15 cellular contexts compared by ENCODE assay signal in genomic region chr1:214541693-214542092, GRCh38. TPM values are rescaled to one million over a fixed set of nuclear protein-coding genes. Genes with fewer than 3 reads are reported as not detected.
DNase-seq lines count a peak whose midpoint lies in the region; ATAC-seq and TF ChIP-seq lines count a peak whose summit lies in the region.
"Had no signal": no experiment of that assay in that cellular context is flagged by ENCODE, and none has a peak within 500 bp of the region (broad histone marks: within the 10 kb centered on the region; RNA-seq: fewer than 3 reads in every experiment).

No MANE protein-coding gene starts in this region.

- intact Hi-C loops in Calu3 (cut with micrococcal nuclease; ENCODE audit: unreplicated experiment) = no loop called here
- intact Hi-C loops in breast epithelium (cut with DNase I; ENCODE audit: low total_unique reads) = no loop called here
- intact Hi-C loops in left lung (cut with DNase I) = no loop called here
- intact Hi-C loops in sigmoid colon (cut with DNase I) = no loop called here

- H3K27ac Mint-ChIP-seq in Calu3 (ENCODE audit: unreplicated experiment) = peak overlapping the region; percentile 25
- no peak overlapping the region for H3K27ac Mint-ChIP-seq in activated T-cell treated with anti-CD3 and anti-CD28 coated beads, Interleukin-2, amount 50 U/mL, for 72 hours
- H3K27ac Mint-ChIP-seq: CD4-positive, alpha-beta memory T cell had no signal

- H3K4me3 Mint-ChIP-seq in Calu3 (ENCODE audit: low read depth, unreplicated experiment) = no peak overlapping the region
- H3K4me3 Mint-ChIP-seq in activated T-cell treated with anti-CD3 and anti-CD28 coated beads, Interleukin-2, amount 50 U/mL, for 72 hours = no peak overlapping the region
- H3K4me3 Mint-ChIP-seq: CD4-positive, alpha-beta memory T cell had no signal

- DNase-seq in Calu3 (no peak), breast epithelium (ENCODE audit: low spot score in 2 of 2) (no peak), left lung (no peak), sigmoid colon (no peak)
- DNase-seq in stimulated activated CD8-positive, alpha-beta memory T cell treated with anti-CD3 and anti-CD28 coated beads, Interleukin-4, amount 100 ng/mL, for 48 hours = no peak
- DNase-seq in activated T-cell treated with anti-CD3 and anti-CD28 coated beads, Interleukin-2, amount 50 U/mL, for 72 hours = no peak
- DNase-seq in activated CD8-positive, alpha-beta memory T cell treated with anti-CD3 and anti-CD28 coated beads, Interleukin-2, amount 50 U/mL, for 4 hours = no peak
- DNase-seq: CD4-positive, alpha-beta memory T cell; Kasumi-1; NCI-H187 treated with DMSO at 0.1 percent for 48 hours; NCI-H2171 treated with DMSO at 0.1 percent for 48 hours; NCI-H446; NCI-H526 treated with DMSO at 0.1 percent for 48 hours; Peyer's patch had no signal

- no peaks in the 10 kb centered on the region for H3K9me3 Mint-ChIP-seq in Calu3 (ENCODE audit: low read depth, unreplicated experiment)
- no peaks in the 10 kb centered on the region for H3K9me3 Mint-ChIP-seq in activated T-cell treated with anti-CD3 and anti-CD28 coated beads, Interleukin-2, amount 50 U/mL, for 72 hours
- H3K9me3 Mint-ChIP-seq: CD4-positive, alpha-beta memory T cell had no signal

- no peaks in the 10 kb centered on the region for H3K27me3 Mint-ChIP-seq in Calu3 (ENCODE audit: unreplicated experiment)
- peaks cover 6% of the 10 kb centered on the region for H3K27me3 Mint-ChIP-seq in activated T-cell treated with anti-CD3 and anti-CD28 coated beads, Interleukin-2, amount 50 U/mL, for 72 hours (ENCODE audit: low read depth)

- H3K9me3 ChIP-seq in breast epithelium = no peaks in the 10 kb centered on the region
- no peaks in the 10 kb centered on the region for H3K9me3 ChIP-seq in left lung
- no peaks in the 10 kb centered on the region for H3K9me3 ChIP-seq in sigmoid colon
- H3K9me3 ChIP-seq: BLaER1, Peyer's patch had no signal

- no TSS peak for BruUV-seq in Calu3 (replicated peaks; lab: Mats Ljungman, UMichigan)

- 71 to 73% methylated on average over 2 of the region's 2 CpGs for WGBS in sigmoid colon, 2 donors

- no peak for TF ChIP-seq CTCF in Calu3 (IDR thresholded peaks at IDR 0.05; ENCODE audit: unreplicated experiment)
- TF ChIP-seq CTCF in breast epithelium (IDR thresholded peaks at IDR 0.05) = no peak
- TF ChIP-seq CTCF in left lung (IDR thresholded peaks at IDR 0.05) = no peak
- TF ChIP-seq CTCF in sigmoid colon (IDR thresholded peaks at IDR 0.05) = no peak

- TF ChIP-seq EP300 in sigmoid colon (IDR thresholded peaks at IDR 0.05) = no peak

- H3K36me3 ChIP-seq in breast epithelium (no peaks in the 10 kb centered on the region), left lung (no peaks in the 10 kb centered on the region), sigmoid colon (no peaks in the 10 kb centered on the region)
- H3K36me3 ChIP-seq: BLaER1, Peyer's patch had no signal

- no peak overlapping the region for H3K4me3 ChIP-seq in breast epithelium
- no peak overlapping the region for H3K4me3 ChIP-seq in left lung
- H3K4me3 ChIP-seq in sigmoid colon = no peak overlapping the region
- H3K4me3 ChIP-seq: BLaER1, Peyer's patch had no signal

- TF ChIP-seq POLR2A in breast epithelium (IDR thresholded peaks at IDR 0.05) = no peak
- TF ChIP-seq POLR2A in sigmoid colon (IDR thresholded peaks at IDR 0.05) = no peak

- no peaks in the 10 kb centered on the region for H3K27me3 ChIP-seq in breast epithelium
- H3K27me3 ChIP-seq in left lung = no peaks in the 10 kb centered on the region
- H3K27me3 ChIP-seq in sigmoid colon = no peaks in the 10 kb centered on the region
- H3K27me3 ChIP-seq: BLaER1, Peyer's patch had no signal

- H3K27ac ChIP-seq in breast epithelium (peak overlapping the region; percentile 13 to 57), left lung (no peak overlapping the region), sigmoid colon (peak overlapping the region; percentile 52 to 76 (median 70))
- H3K27ac ChIP-seq: BLaER1, Peyer's patch had no signal

- H3K4me1 Mint-ChIP-seq in Calu3 (ENCODE audit: low read depth, unreplicated experiment) = peaks cover 89% of the 10 kb centered on the region
- H3K4me1 Mint-ChIP-seq in activated T-cell treated with anti-CD3 and anti-CD28 coated beads, Interleukin-2, amount 50 U/mL, for 72 hours (ENCODE audit: low read depth) = no peaks in the 10 kb centered on the region

- CTCF ChIA-PET in Calu3 (lab: Charles Lee) = no interaction called here

- ATAC-seq in left lung = peak; percentile 68
- ATAC-seq in activated T-cell treated with anti-CD3 and anti-CD28 coated beads, Interleukin-2, amount 50 U/mL, for 72 hours (replicated peaks in 1 of 2) = no peak

- peaks cover 18% of the 10 kb centered on the region for H3K36me3 Mint-ChIP-seq in Calu3 (ENCODE audit: insufficient read depth, unreplicated experiment)
- no peaks in the 10 kb centered on the region for H3K36me3 Mint-ChIP-seq in activated T-cell treated with anti-CD3 and anti-CD28 coated beads, Interleukin-2, amount 50 U/mL, for 72 hours (ENCODE audit: insufficient read depth in 2 of 2)
- H3K36me3 Mint-ChIP-seq: CD4-positive, alpha-beta memory T cell had no signal

- H3K4me1 ChIP-seq in breast epithelium (peaks cover 0 to 4% of the 10 kb centered on the region in 2 donors), left lung (peaks cover 6 to 9% of the 10 kb centered on the region in 2 donors), sigmoid colon (peaks cover 0 to 76% (median 59%) of the 10 kb centered on the region in 4 donors)
- H3K4me1 ChIP-seq: Peyer's patch had no signal

RNA-seq across cellular contexts. Expression of gene PTPN14, which starts 9.7 kb away (rescaled TPM):
- 72.4 and 77.4 TPM in 2 replicates for total RNA-seq in Calu3 (2022)
- 10 to 100 TPM; 30.4 to 57.4 (median 49.5) TPM for total RNA-seq in breast epithelium
- total RNA-seq in left lung = 10 to 100 TPM; 36.8 to 38.0 TPM
- total RNA-seq in sigmoid colon = 10 to 100 TPM; 20.1 to 35.5 (median 33.1) TPM
- 1 to 10 TPM in 1 of 3 donors, under 1 TPM in 2; 0.46 to 3.1 (median 0.60) TPM for polyA plus RNA-seq in sigmoid colon
- total RNA-seq in activated T-cell treated with anti-CD3 and anti-CD28 coated beads, Interleukin-2, amount 50 U/mL, for 72 hours = 10 to 100 TPM; 13.5 to 23.5 TPM

Comparison
In these comparisons a context has a peak if more than half of its experiments do, and no peak if none do; other contexts are left out.
1. H3K27ac ChIP-seq: peak in breast epithelium (2 of 2) and sigmoid colon (4 of 4); none in left lung (0 of 2).